8 cellular contexts compared by ENCODE assay signal in the genomic region with DNA sequence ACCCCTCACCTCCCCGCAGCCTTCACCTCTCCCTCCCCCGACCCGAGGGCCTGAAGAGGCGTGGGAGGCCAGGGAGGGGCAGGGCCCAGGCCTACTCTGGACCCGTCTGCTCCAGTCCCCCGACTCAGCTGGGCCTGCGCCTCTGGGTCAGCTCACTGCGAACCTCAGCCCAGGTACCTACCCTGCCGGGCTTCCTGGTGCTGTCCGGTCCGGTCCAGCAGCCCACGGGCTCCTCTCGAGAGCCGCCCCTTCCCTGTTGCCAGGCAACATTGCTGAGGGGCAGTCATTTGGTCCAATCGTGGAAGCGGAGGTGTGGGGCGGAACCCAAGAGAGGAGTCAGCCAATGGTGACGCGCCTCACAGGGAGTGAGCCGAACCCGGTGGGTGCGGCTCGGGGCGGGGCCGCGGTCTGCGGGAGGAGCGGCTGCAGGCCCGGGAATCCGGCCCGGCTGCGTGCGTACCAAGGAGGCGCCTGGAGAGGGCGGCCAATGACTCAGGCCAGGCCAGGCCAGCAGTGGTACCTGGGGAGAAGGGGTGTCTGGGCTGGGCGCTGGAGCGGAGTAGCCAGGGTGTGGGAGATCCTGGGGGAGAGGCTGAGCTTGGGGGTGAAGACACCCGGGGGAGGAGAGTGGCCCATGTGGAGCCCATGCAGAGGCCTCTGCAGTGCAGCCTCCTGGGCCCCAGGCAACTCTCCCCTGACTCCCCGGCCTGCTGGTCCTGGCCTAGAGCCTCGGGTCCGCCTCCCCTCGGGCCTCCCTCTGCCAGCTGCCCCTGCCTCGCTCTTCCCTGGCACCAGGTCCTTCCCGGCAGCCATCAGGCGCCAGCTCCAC. TPM values are rescaled to one million over a fixed set of nuclear protein-coding genes. Genes with fewer than 3 reads are reported as not detected.
DNase-seq lines count a peak whose midpoint lies in the region; ATAC-seq and TF ChIP-seq lines count a peak whose summit lies in the region.

A gene with protein sequence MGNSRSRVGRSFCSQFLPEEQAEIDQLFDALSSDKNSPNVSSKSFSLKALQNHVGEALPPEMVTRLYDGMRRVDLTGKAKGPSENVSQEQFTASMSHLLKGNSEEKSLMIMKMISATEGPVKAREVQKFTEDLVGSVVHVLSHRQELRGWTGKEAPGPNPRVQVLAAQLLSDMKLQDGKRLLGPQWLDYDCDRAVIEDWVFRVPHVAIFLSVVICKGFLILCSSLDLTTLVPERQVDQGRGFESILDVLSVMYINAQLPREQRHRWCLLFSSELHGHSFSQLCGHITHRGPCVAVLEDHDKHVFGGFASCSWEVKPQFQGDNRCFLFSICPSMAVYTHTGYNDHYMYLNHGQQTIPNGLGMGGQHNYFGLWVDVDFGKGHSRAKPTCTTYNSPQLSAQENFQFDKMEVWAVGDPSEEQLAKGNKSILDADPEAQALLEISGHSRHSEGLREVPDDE (minus strand): TSS at position 240 of the 829 bp plus-strand sequence. CDS start 6,573 bp downstream, outside the sequence.

- ATAC-seq in GM18511 (IDR thresholded peaks at IDR 0.05; ENCODE audit: unreplicated experiment): peak; percentile 96
- peak; percentile 95 for ATAC-seq in HG03039 (IDR thresholded peaks at IDR 0.05; ENCODE audit: unreplicated experiment)

- H3K4me3 ChIP-seq in choroid plexus epithelial cell (ENCODE audit: low read depth, low read length): peak within 1 kb of the TSS; percentile 100

- peak; percentile 97 for DNase-seq in A172 (ENCODE audit: low spot score)
- peak; percentile 98 for DNase-seq in NCI-H226
- DNase-seq in activated CD4-positive, alpha-beta T cell treated with anti-CD3 and anti-CD28 coated beads for 24 hours (ENCODE audit: low read depth in 2 of 2): peak; percentile 97
- DNase-seq in choroid plexus epithelial cell (ENCODE audit: low read depth): peak; percentile 99
- peak; percentile 94 for DNase-seq in kidney glomerular epithelial cell (lab: John Stamatoyannopoulos, UW)
- DNase-seq in stimulated activated CD4-positive, alpha-beta T cell treated with anti-CD3 and anti-CD28 coated beads, Interleukin-1b, Interleukin-23, amount 100 ng/mL, for 1 hour (ENCODE audit: low read depth in 2 of 2): peak; percentile 90 to 96

- TF ChIP-seq CTCF in choroid plexus epithelial cell (conservative IDR thresholded peaks at IDR 0.05; ENCODE audit: low read depth, low read length): no peak

RNA-seq across cellular contexts. Expression of the gene that starts here (rescaled TPM):
- 21.0 and 28.4 TPM in 2 replicates for total RNA-seq in A172 (2014; rRNA removed; shearing (Covaris generic))

Comparison
In these comparisons a context has a peak if more than half of its experiments do, and no peak if none do; other contexts are left out.
1. Peak in every context shown above with its lines: DNase-seq, ATAC-seq and H3K4me3 ChIP-seq.